In the genomic region with DNA sequence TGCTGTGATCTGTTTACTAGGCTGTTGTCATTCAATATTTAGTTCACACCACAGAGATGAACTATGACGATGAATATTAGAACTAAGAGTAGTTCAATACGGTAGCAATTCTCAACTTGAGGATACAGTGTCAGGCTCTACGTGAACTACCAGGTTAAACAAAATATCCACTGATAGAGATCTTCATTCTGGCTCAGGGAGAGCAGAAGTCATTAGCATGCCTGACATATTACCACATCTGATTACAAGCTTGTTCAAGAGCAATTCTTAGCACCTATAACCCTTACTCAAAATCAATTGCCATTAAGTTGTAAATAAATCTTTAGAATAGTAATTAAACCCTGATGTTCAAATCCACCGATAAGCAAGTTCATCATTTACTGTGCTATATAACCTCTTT, we compare ENCODE assay signal across 30 cellular contexts.
"Had no signal": no experiment of that assay in that cellular context is flagged by ENCODE, and none has a peak within 500 bp of the region (broad histone marks: within the 10 kb centered on the region; RNA-seq: fewer than 3 reads in every experiment).

No MANE protein-coding gene starts in this region.

- H3K27me3 ChIP-seq: ascending aorta, cardiac muscle cell had no signal

- H3K27ac ChIP-seq: ascending aorta, cardiac muscle cell, VCaP had no signal

- H3K9me3 ChIP-seq: ascending aorta had no signal

- H3K4me3 ChIP-seq: ascending aorta, cardiac muscle cell had no signal

- H3K4me1 ChIP-seq: ascending aorta had no signal

- H3K36me3 ChIP-seq: ascending aorta, cardiac muscle cell had no signal

- ATAC-seq: activated CD8-positive, alpha-beta memory T cell treated with anti-CD3 and anti-CD28 coated beads, Interleukin-2, amount 10 ng/mL, durations not matched to agents 7 days and 5 days; activated CD8-positive, alpha-beta T cell treated with anti-CD3 and anti-CD28 coated beads, Interleukin-2, amount 10 ng/mL, durations not matched to agents 7 days and 5 days; activated naive CD8-positive, alpha-beta T cell treated with anti-CD3 and anti-CD28 coated beads, Interleukin-2, amount 50 U/mL, for 24 hours had no signal

- FAIRE-seq: bronchial epithelial cell, TTC549 had no signal

- DNase-seq: activated B cell treated with CpG ODN at 0.5 μM for 24 hours; activated CD4-positive, alpha-beta memory T cell treated with anti-CD3 and anti-CD28 coated beads, Interleukin-2, amount 10 ng/mL, durations not matched to agents 7 days and 5 days; activated CD4-positive, alpha-beta T cell treated with anti-CD3 and anti-CD28 coated beads for 4 hours; activated CD4-positive, alpha-beta T cell treated with anti-CD3 and anti-CD28 coated beads, Interleukin-2, amount 10 ng/mL, durations not matched to agents 24 days and 14 days; activated CD4-positive, alpha-beta T cell treated with anti-CD3 and anti-CD28 coated beads, Interleukin-2, amount 50 U/mL, for 1 hour; activated CD4-positive, alpha-beta T cell treated with anti-CD3 and anti-CD28 coated beads, Interleukin-2, amount 50 U/mL, for 48 hours; activated CD4-positive, CD25-positive, alpha-beta regulatory T cell treated with anti-CD3 and anti-CD28 coated beads, Interleukin-2, amount 50 U/mL, for 72 hours; activated CD8-positive, alpha-beta memory T cell treated with anti-CD3 and anti-CD28 coated beads for 24 hours; activated CD8-positive, alpha-beta memory T cell treated with anti-CD3 and anti-CD28 coated beads, Interleukin-2, amount 10 ng/mL, durations not matched to agents 7 days and 5 days; activated CD8-positive, alpha-beta memory T cell treated with anti-CD3 and anti-CD28 coated beads, Interleukin-2, amount 50 U/mL, for 48 hours; activated CD8-positive, alpha-beta T cell treated with anti-CD3 and anti-CD28 coated beads, Interleukin-2, amount 10 ng/mL, durations not matched to agents 7 days and 5 days; activated effector memory CD4-positive, alpha-beta T cell treated with Interleukin-2 at 50 U/mL for 16 hours; activated gamma-delta T cell; activated naive CD4-positive, alpha-beta T cell treated with anti-CD3 and anti-CD28 coated beads, Interleukin-2, amount 10 ng/mL, durations not matched to agents 7 days and 5 days; activated naive CD4-positive, alpha-beta T cell treated with Interleukin-2 at 50 U/mL for 16 hours; activated naive CD8-positive, alpha-beta T cell treated with anti-CD3 and anti-CD28 coated beads, Interleukin-2, amount 10 ng/mL, durations not matched to agents 7 days and 5 days; activated naive CD8-positive, alpha-beta T cell treated with anti-CD3 and anti-CD28 coated beads, Interleukin-2, amount 50 U/mL, for 24 hours; activated T-cell treated with anti-CD3 and anti-CD28 coated beads, Interleukin-2, amount 50 U/mL, for 24 hours; activated T-cell treated with anti-CD3 and anti-CD28 coated beads, Interleukin-2, amount 50 U/mL, for 48 hours; amygdala; anterior cingulate cortex; caudate nucleus; cerebellar nuclear complex; T-helper 2 cell; T-helper 9 cell had no signal
